ENCODE assay signal across 1 cellular context in the genomic region with DNA sequence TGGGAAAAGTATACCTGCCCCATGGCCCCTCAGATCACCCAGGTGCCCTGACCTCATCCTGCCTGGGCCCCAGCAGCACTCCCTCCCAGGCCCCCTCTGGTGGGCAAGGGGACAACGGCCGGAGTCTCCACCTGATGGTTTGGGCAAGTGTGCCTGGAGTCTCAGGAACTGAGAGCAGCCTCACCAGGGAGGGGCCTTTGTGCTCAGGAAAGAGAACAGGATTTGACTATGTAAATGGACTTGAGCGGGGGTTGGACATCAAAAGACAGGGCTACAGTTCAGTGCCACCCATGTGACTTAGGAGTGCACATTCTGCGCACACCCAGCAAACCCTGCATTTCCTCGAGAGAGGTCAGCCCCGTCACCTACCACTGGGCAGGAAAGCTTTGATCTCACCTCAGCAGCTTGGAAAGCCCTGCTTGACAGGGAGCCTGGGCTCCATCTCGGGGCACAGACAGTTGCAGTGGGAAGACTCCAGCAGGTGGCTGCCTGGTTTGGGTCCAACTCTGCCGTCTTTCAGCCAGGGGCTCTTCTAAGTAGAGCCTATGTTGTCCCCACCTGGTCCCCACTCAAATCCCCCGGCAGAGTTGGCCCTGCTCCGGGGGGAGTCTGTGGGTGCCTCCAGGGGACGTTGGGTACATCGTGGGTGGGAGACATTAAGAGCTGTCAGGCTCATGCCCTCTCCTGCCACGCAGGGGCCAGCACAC.
TF ChIP-seq lines count a peak whose summit lies in the region.

No MANE protein-coding gene starts in this region.

TF ChIP-seq in HepG2, 621 proteins besides CTCF, POLR2A, EP300 and RAD21 (continued from another document and continues in another):
- TF ChIP-seq, protein P1, sequence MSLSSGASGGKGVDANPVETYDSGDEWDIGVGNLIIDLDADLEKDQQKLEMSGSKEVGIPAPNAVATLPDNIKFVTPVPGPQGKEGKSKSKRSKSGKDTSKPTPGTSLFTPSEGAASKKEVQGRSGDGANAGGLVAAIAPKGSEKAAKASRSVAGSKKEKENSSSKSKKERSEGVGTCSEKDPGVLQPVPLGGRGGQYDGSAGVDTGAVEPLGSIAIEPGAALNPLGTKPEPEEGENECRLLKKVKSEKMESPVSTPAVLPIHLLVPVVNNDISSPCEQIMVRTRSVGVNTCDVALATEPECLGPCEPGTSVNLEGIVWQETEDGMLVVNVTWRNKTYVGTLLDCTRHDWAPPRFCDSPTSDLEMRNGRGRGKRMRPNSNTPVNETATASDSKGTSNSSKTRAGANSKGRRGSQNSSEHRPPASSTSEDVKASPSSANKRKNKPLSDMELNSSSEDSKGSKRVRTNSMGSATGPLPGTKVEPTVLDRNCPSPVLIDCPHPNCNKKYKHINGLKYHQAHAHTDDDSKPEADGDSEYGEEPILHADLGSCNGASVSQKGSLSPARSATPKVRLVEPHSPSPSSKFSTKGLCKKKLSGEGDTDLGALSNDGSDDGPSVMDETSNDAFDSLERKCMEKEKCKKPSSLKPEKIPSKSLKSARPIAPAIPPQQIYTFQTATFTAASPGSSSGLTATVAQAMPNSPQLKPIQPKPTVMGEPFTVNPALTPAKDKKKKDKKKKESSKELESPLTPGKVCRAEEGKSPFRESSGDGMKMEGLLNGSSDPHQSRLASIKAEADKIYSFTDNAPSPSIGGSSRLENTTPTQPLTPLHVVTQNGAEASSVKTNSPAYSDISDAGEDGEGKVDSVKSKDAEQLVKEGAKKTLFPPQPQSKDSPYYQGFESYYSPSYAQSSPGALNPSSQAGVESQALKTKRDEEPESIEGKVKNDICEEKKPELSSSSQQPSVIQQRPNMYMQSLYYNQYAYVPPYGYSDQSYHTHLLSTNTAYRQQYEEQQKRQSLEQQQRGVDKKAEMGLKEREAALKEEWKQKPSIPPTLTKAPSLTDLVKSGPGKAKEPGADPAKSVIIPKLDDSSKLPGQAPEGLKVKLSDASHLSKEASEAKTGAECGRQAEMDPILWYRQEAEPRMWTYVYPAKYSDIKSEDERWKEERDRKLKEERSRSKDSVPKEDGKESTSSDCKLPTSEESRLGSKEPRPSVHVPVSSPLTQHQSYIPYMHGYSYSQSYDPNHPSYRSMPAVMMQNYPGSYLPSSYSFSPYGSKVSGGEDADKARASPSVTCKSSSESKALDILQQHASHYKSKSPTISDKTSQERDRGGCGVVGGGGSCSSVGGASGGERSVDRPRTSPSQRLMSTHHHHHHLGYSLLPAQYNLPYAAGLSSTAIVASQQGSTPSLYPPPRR (CRISPR knock-in tag; IDR thresholded peaks at IDR 0.05; ENCODE audit: borderline replicate concordance), result peak; percentile 89
- peak; percentile 72; the same call in 1 of the 2 replicates for TF ChIP-seq ZNF557 (CRISPR knock-in tag; IDR thresholded peaks at IDR 0.05)
- peak; percentile 91 for TF ChIP-seq HIVEP1 (CRISPR knock-in tag; IDR thresholded peaks at IDR 0.05)
- no peak for TF ChIP-seq ZNF446 (CRISPR knock-in tag; IDR thresholded peaks at IDR 0.05)
- TF ChIP-seq ZNF350 (CRISPR knock-in tag; IDR thresholded peaks at IDR 0.05; ENCODE audit: borderline replicate concordance, low read depth), result peak; percentile 96
- TF ChIP-seq, protein P2, sequence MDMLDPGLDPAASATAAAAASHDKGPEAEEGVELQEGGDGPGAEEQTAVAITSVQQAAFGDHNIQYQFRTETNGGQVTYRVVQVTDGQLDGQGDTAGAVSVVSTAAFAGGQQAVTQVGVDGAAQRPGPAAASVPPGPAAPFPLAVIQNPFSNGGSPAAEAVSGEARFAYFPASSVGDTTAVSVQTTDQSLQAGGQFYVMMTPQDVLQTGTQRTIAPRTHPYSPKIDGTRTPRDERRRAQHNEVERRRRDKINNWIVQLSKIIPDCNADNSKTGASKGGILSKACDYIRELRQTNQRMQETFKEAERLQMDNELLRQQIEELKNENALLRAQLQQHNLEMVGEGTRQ (IDR thresholded peaks at IDR 0.05; ENCODE audit: low read depth, low read length), result peak; percentile 87
- TF ChIP-seq, protein P2 (CRISPR knock-in tag; IDR thresholded peaks at IDR 0.05; ENCODE audit: borderline replicate concordance), result peak; percentile 82; the same call in 1 of the 2 replicates
- TF ChIP-seq, protein P3, sequence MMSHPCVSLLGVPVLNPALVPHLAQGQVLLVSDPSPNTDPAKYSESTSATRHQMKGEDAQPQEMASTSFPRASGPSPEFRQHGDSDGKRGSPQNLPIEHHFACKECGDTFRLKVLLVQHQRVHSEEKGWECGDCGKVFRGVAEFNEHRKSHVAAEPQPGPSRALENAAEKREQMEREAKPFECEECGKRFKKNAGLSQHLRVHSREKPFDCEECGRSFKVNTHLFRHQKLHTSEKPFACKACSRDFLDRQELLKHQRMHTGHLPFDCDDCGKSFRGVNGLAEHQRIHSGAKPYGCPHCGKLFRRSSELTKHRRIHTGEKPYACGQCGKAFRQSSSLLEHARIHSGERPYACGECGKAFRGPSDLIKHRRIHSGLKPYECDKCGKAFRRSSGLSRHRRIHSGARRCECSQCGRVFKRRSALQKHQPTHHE (CRISPR knock-in tag; IDR thresholded peaks at IDR 0.05; ENCODE audit: borderline replicate concordance), result no peak
- 0 out of 2 replicates have a peak, but pooled peaks have one; percentile 51 for TF ChIP-seq ZKSCAN5 (CRISPR knock-in tag; IDR thresholded peaks at IDR 0.05)
- TF ChIP-seq ZFP82 (CRISPR knock-in tag; IDR thresholded peaks at IDR 0.05; ENCODE audit: borderline replicate concordance), result peak; percentile 66; the same call in 1 of the 2 replicates
- TF ChIP-seq CEBPG (CRISPR knock-in tag; IDR thresholded peaks at IDR 0.05), result peak; percentile 53
- TF ChIP-seq ZNF768 (CRISPR knock-in tag; IDR thresholded peaks at IDR 0.05), result peak; percentile 71
- peak; percentile 62 for TF ChIP-seq POLR2AphosphoS5 (IDR thresholded peaks at IDR 0.05; ENCODE audit: low read depth, low read length)
- 0 out of 2 replicates have a peak, but pooled peaks have one; percentile 67 for TF ChIP-seq STAT5B (CRISPR knock-in tag; IDR thresholded peaks at IDR 0.05)
- no peak for TF ChIP-seq RBFOX2 (IDR thresholded peaks at IDR 0.05; ENCODE audit: low read depth, low read length)
- TF ChIP-seq KLF13 (CRISPR knock-in tag; IDR thresholded peaks at IDR 0.05), result peak; percentile 21; the same call in 1 of the 2 replicates
- TF ChIP-seq, protein P4, sequence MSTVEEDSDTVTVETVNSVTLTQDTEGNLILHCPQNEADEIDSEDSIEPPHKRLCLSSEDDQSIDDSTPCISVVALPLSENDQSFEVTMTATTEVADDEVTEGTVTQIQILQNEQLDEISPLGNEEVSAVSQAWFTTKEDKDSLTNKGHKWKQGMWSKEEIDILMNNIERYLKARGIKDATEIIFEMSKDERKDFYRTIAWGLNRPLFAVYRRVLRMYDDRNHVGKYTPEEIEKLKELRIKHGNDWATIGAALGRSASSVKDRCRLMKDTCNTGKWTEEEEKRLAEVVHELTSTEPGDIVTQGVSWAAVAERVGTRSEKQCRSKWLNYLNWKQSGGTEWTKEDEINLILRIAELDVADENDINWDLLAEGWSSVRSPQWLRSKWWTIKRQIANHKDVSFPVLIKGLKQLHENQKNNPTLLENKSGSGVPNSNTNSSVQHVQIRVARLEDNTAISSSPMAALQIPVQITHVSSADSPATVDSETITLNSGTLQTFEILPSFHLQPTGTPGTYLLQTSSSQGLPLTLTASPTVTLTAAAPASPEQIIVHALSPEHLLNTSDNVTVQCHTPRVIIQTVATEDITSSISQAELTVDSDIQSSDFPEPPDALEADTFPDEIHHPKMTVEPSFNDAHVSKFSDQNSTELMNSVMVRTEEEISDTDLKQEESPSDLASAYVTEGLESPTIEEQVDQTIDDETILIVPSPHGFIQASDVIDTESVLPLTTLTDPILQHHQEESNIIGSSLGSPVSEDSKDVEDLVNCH (CRISPR knock-in tag; IDR thresholded peaks at IDR 0.05), result no peak
- peak; percentile 83 for TF ChIP-seq MXD4 (CRISPR knock-in tag; IDR thresholded peaks at IDR 0.05)
- TF ChIP-seq PRMT3 (CRISPR knock-in tag; IDR thresholded peaks at IDR 0.05; ENCODE audit: borderline replicate concordance, low read depth), result no peak
- no peak for TF ChIP-seq FOXM1 (CRISPR knock-in tag; IDR thresholded peaks at IDR 0.05)
- TF ChIP-seq, protein P5, sequence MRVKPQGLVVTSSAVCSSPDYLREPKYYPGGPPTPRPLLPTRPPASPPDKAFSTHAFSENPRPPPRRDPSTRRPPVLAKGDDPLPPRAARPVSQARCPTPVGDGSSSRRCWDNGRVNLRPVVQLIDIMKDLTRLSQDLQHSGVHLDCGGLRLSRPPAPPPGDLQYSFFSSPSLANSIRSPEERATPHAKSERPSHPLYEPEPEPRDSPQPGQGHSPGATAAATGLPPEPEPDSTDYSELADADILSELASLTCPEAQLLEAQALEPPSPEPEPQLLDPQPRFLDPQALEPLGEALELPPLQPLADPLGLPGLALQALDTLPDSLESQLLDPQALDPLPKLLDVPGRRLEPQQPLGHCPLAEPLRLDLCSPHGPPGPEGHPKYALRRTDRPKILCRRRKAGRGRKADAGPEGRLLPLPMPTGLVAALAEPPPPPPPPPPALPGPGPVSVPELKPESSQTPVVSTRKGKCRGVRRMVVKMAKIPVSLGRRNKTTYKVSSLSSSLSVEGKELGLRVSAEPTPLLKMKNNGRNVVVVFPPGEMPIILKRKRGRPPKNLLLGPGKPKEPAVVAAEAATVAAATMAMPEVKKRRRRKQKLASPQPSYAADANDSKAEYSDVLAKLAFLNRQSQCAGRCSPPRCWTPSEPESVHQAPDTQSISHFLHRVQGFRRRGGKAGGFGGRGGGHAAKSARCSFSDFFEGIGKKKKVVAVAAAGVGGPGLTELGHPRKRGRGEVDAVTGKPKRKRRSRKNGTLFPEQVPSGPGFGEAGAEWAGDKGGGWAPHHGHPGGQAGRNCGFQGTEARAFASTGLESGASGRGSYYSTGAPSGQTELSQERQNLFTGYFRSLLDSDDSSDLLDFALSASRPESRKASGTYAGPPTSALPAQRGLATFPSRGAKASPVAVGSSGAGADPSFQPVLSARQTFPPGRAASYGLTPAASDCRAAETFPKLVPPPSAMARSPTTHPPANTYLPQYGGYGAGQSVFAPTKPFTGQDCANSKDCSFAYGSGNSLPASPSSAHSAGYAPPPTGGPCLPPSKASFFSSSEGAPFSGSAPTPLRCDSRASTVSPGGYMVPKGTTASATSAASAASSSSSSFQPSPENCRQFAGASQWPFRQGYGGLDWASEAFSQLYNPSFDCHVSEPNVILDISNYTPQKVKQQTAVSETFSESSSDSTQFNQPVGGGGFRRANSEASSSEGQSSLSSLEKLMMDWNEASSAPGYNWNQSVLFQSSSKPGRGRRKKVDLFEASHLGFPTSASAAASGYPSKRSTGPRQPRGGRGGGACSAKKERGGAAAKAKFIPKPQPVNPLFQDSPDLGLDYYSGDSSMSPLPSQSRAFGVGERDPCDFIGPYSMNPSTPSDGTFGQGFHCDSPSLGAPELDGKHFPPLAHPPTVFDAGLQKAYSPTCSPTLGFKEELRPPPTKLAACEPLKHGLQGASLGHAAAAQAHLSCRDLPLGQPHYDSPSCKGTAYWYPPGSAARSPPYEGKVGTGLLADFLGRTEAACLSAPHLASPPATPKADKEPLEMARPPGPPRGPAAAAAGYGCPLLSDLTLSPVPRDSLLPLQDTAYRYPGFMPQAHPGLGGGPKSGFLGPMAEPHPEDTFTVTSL (CRISPR knock-in tag; IDR thresholded peaks at IDR 0.05; ENCODE audit: borderline replicate concordance), result peak; percentile 87
- peak; percentile 53; the same call in 1 of the 2 replicates for TF ChIP-seq POLR2G (IDR thresholded peaks at IDR 0.05; ENCODE audit: low read depth, low read length)
- TF ChIP-seq AKAP8 (CRISPR knock-in tag; IDR thresholded peaks at IDR 0.05), result peak; percentile 49; the same call in 1 of the 2 replicates
- peak; percentile 90 for TF ChIP-seq SP5 (CRISPR knock-in tag; IDR thresholded peaks at IDR 0.05; ENCODE audit: borderline replicate concordance, low read depth)
- peak in 1 of 2 experiments; percentile 93; a peak in 2 of 4 replicates for TF ChIP-seq KLF16 (CRISPR knock-in tag; IDR thresholded peaks at IDR 0.05)
- TF ChIP-seq FOXJ3 (CRISPR knock-in tag; IDR thresholded peaks at IDR 0.05; ENCODE audit: borderline replicate concordance), result no peak
- TF ChIP-seq ZNF589 (CRISPR knock-in tag; conservative IDR thresholded peaks at IDR 0.05), result peak; percentile 61; the same call in 1 of the 2 replicates
- peak; percentile 59; the same call in 1 of the 2 replicates for TF ChIP-seq CHD4 (IDR thresholded peaks at IDR 0.05; ENCODE audit: borderline replicate concordance, low read length)
- TF ChIP-seq, protein P6, sequence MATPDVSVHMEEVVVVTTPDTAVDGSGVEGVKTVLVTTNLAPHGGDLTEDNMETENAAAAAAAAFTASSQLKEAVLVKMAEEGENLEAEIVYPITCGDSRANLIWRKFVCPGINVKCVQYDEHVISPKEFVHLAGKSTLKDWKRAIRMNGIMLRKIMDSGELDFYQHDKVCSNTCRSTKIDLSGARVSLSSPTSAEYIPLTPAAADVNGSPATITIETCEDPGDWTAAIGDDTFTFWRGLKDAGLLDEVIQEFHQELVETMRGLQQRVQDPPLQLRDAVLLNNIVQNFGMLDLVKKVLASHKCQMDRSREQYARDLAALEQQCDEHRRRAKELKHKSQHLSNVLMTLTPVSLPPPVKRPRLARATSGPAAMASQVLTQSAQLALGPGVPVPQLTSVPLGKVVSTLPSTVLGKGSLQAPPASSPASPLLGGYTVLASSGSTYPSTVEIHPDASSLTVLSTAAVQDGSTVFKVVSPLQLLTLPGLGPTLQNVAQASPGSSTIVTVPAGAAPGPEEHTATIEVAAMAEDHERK (CRISPR knock-in tag; IDR thresholded peaks at IDR 0.05; ENCODE audit: low read depth), result no peak
- peak; percentile 22; the same call in 1 of the 2 replicates for TF ChIP-seq DPF2 (CRISPR knock-in tag; IDR thresholded peaks at IDR 0.05; ENCODE audit: borderline replicate concordance, low read depth)
- TF ChIP-seq ZNF552 (CRISPR knock-in tag; IDR thresholded peaks at IDR 0.05; ENCODE audit: borderline replicate concordance), result peak; percentile 84
- TF ChIP-seq HNF4A (CRISPR knock-in tag; IDR thresholded peaks at IDR 0.05), result peak; percentile 82
- peak; percentile 71; the same call in 1 of the 2 replicates for TF ChIP-seq GATAD1 (CRISPR knock-in tag; IDR thresholded peaks at IDR 0.05)
- 0 out of 2 replicates have a peak, but pooled peaks have one; percentile 27 for TF ChIP-seq ZNF616 (CRISPR knock-in tag; IDR thresholded peaks at IDR 0.05; ENCODE audit: low read depth)
- TF ChIP-seq SALL2 (CRISPR knock-in tag; IDR thresholded peaks at IDR 0.05), result peak; percentile 71; the same call in 1 of the 2 replicates
- no peak for TF ChIP-seq RARG (CRISPR knock-in tag; IDR thresholded peaks at IDR 0.05; ENCODE audit: low read depth)
- TF ChIP-seq ZNF670 (CRISPR knock-in tag; IDR thresholded peaks at IDR 0.05; ENCODE audit: borderline replicate concordance), result peak; percentile 79
- TF ChIP-seq MAF1 (CRISPR knock-in tag; IDR thresholded peaks at IDR 0.05; ENCODE audit: borderline replicate concordance), result no peak
- no peak for TF ChIP-seq CHCHD3 (CRISPR knock-in tag; IDR thresholded peaks at IDR 0.05)
- TF ChIP-seq ZC3H13 (CRISPR knock-in tag; IDR thresholded peaks at IDR 0.05), result 0 out of 2 replicates have a peak, but pooled peaks have one; percentile 3
- TF ChIP-seq ZNF629 (CRISPR knock-in tag; conservative IDR thresholded peaks at IDR 0.05), result peak; percentile 37; the same call in 1 of the 2 replicates
- TF ChIP-seq ELF1 (CRISPR knock-in tag; IDR thresholded peaks at IDR 0.05), result peak; percentile 68
